ENCODE assay signal across 8 cellular contexts in the genomic region with DNA sequence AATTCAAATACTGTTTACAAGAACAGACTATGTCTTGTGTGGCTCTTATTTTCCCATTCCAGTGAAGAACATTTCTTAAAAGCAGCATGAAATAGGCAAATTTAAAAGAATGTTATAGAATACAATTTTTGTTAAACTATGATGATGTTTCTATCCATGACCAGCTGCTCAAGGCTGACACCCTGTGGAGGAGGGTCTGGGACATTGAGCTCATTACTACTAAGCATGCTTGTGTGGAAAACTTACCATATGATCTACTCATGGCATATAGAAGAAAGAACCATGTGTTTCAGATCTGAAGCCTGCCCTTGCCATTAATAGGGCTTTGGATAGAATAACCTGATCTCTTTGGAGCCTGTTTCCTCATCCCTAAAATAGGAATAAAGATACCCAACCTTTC.
DNase-seq lines count a peak whose midpoint lies in the region; ATAC-seq and TF ChIP-seq lines count a peak whose summit lies in the region.

No MANE protein-coding gene starts in this region.

- TF ChIP-seq POLR2A in sigmoid colon (IDR thresholded peaks at IDR 0.05): no peak

- no peaks in the 10 kb centered on the region for H3K79me2 ChIP-seq in trophoblast cell (ENCODE audit: control insufficient read depth, insufficient read depth, low read length, poor library complexity)

- H3K27me3 ChIP-seq in trophoblast cell (ENCODE audit: insufficient read depth, low read length) (no peaks in the 10 kb centered on the region), sigmoid colon (no peaks in the 10 kb centered on the region)

- H3K4me3 ChIP-seq in trophoblast cell (ENCODE audit: low read depth, low read length) (no peak overlapping the region), sigmoid colon (no peak overlapping the region)

- H2AK5ac ChIP-seq in trophoblast cell (ENCODE audit: low read length): no peak overlapping the region

- no peak overlapping the region for H2BK12ac ChIP-seq in trophoblast cell (ENCODE audit: low read length)

- TF ChIP-seq EP300 in sigmoid colon (IDR thresholded peaks at IDR 0.05): no peak

- H3K9me3 ChIP-seq in trophoblast cell (ENCODE audit: insufficient read depth, low read depth, low read length) (no peaks in the 10 kb centered on the region), sigmoid colon (no peaks in the 10 kb centered on the region)

- DNase-seq in NCI-H1417 (lab: John Stamatoyannopoulos, UW) (peak; percentile 17 to 59 (median 20)), NCI-H1417 treated with DMSO at 0.1 percent for 48 hours (lab: John Stamatoyannopoulos, UW) (no peak), NCI-H446 (lab: John Stamatoyannopoulos, UW) (peak; percentile 31 to 64), dedifferentiated amniotic fluid mesenchymal stem cell (ENCODE audit: extremely low spot score) (peak; percentile 65), trophoblast cell (peak; percentile 1 to 32), sigmoid colon (no peak)

- H3K4me1 ChIP-seq in trophoblast cell (ENCODE audit: control insufficient read depth in 1 of 2, insufficient read depth in 2 of 2, low read length in 2 of 2) (no peaks in the 10 kb centered on the region), sigmoid colon (peaks cover 0 to 13% (median 9%) of the 10 kb centered on the region in 4 donors)

- H2BK5ac ChIP-seq in trophoblast cell (ENCODE audit: low read depth, low read length, poor library complexity): no peak overlapping the region

- no peak overlapping the region for H2AFZ ChIP-seq in trophoblast cell (ENCODE audit: insufficient read depth, low read length, poor library complexity)

- no peak overlapping the region for H2BK120ac ChIP-seq in trophoblast cell (ENCODE audit: insufficient read depth, low read length, poor library complexity)

- H3K4ac ChIP-seq in trophoblast cell (ENCODE audit: low read depth, low read length): no peak overlapping the region

- intact Hi-C loops in sigmoid colon (cut with DNase I): loop anchor here (10.0 kb wide), 1 partner anchor 455 kb away; no protein-coding TSS in a partner anchor

- no peaks in the 10 kb centered on the region for H3K79me1 ChIP-seq in trophoblast cell (ENCODE audit: low read length)

- H3K27ac ChIP-seq in trophoblast cell (ENCODE audit: low read depth, low read length): no peak overlapping the region
- H3K27ac ChIP-seq in sigmoid colon: no peak overlapping the region

- no peak overlapping the region for H4K8ac ChIP-seq in trophoblast cell (ENCODE audit: low read depth, low read length)

- H4K91ac ChIP-seq in trophoblast cell (ENCODE audit: low read depth, low read length): no peak overlapping the region

- no peak overlapping the region for H3K14ac ChIP-seq in trophoblast cell (ENCODE audit: low read length)

- no peak overlapping the region for H3K4me2 ChIP-seq in trophoblast cell (ENCODE audit: low read length)

- ATAC-seq in GM18858 (IDR thresholded peaks at IDR 0.05; ENCODE audit: unreplicated experiment): no peak
- ATAC-seq in HG03442 (IDR thresholded peaks at IDR 0.05; ENCODE audit: unreplicated experiment): no peak

- H4K12ac ChIP-seq in trophoblast cell (ENCODE audit: low read depth, low read length): no peak overlapping the region

- no peak overlapping the region for H3K9ac ChIP-seq in trophoblast cell (ENCODE audit: low read length)

- peak in 1 of 4 experiments; percentile 18 for TF ChIP-seq CTCF in sigmoid colon (IDR thresholded peaks at IDR 0.05)

- no peak overlapping the region for H3K23ac ChIP-seq in trophoblast cell (ENCODE audit: low read length)

- no peak overlapping the region for H3K18ac ChIP-seq in trophoblast cell (ENCODE audit: low read length)

- H3K36me3 ChIP-seq in trophoblast cell (ENCODE audit: control insufficient read depth in 1 of 2, insufficient read depth in 2 of 2, low read length in 2 of 2) (no peaks in the 10 kb centered on the region), sigmoid colon (no peaks in the 10 kb centered on the region)

Comparison
In these comparisons a context has a peak if more than half of its experiments do, and no peak if none do; other contexts are left out.
1. DNase-seq: peak in NCI-H1417 (3 of 3), NCI-H446 (2 of 2), dedifferentiated amniotic fluid mesenchymal stem cell (single experiment) and trophoblast cell (2 of 2); none in NCI-H1417 treated with DMSO at 0.1 percent for 48 hours (single experiment) and sigmoid colon (single experiment).